In the genomic region with DNA sequence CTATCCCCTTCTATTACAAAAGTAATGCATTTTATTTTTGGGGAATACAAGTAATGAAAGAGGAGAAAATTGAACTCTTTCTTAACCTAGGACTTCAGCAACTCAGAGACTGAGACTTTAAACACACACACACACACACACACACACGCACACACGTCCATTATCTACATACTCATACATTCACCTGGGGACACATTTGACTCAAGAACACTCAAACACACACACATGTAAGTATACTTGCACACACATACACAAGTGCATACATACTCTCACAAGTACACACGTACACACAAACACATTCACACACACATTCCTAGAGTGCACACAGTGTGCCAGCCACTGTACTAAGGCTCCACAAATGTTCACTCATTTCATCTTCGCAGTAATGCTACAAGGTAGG, we compare ENCODE assay signal across 39 cellular contexts. TPM values are rescaled to one million over a fixed set of nuclear protein-coding genes. Genes with fewer than 3 reads are reported as not detected.
"Had no signal": no experiment of that assay in that cellular context is flagged by ENCODE, and none has a peak within 500 bp of the region (broad histone marks: within the 10 kb centered on the region; RNA-seq: fewer than 3 reads in every experiment).

No MANE protein-coding gene starts in this region.

- H3K9me3 Mint-ChIP-seq: activated B cell treated with CpG ODN at 0.5 μM for 24 hours; activated CD4-positive, alpha-beta memory T cell treated with anti-CD3 and anti-CD28 coated beads for 36 hours; activated CD4-positive, alpha-beta T cell treated with anti-CD3 and anti-CD28 coated beads, Interleukin-2, amount 10 ng/mL, durations not matched to agents 24 days and 14 days; activated CD8-positive, alpha-beta T cell treated with anti-CD3 and anti-CD28 coated beads for 36 hours; activated naive CD4-positive, alpha-beta T cell treated with anti-CD3 and anti-CD28 coated beads, Interleukin-2, amount 10 ng/mL, durations not matched to agents 7 days and 5 days; activated naive CD4-positive, alpha-beta T cell treated with anti-CD3 and anti-CD28 coated beads, Interleukin-2, amount 50 U/mL, for 24 hours; activated T-cell treated with anti-CD3 and anti-CD28 coated beads, Interleukin-2, amount 50 U/mL, for 4 hours; activated T-cell treated with anti-CD3 and anti-CD28 coated beads, Interleukin-2, amount 50 U/mL, for 72 hours; activated T-helper 1 cell treated with anti-CD3 and anti-CD28 coated beads, Interleukin-12 subunit alpha, Interleukin-12 subunit beta, Interleukin-2, Interleukin-4 antibody, amounts not matched to agents 30 ng/mL and 10 ng/mL and 1 ng/mL, durations not matched to agents 14 hours and 24 hours and 36 hours; activated T-helper 17 cell treated with anti-CD3 and anti-CD28 coated beads, Interleukin-2, amount 50 U/mL, for 72 hours; brain; central memory CD8-positive, alpha-beta T cell; T-helper 1 cell treated with Interleukin-12 subunit alpha and Interleukin-12 subunit beta and Interleukin-4 antibody, amounts not matched to agents 30 μg/mL and 1 μg/mL, for 36 hours; T-helper 2 cell treated with Interferon-gamma antibody and Interleukin-4, amounts not matched to agents 5 μg/mL and 100 μg/mL, for 36 hours had no signal

- ATAC-seq: activated CD8-positive, alpha-beta T cell treated with anti-CD3 and anti-CD28 coated beads for 36 hours; activated T-cell treated with anti-CD3 and anti-CD28 coated beads, Interleukin-2, amount 50 U/mL, for 4 hours; activated T-cell treated with anti-CD3 and anti-CD28 coated beads, Interleukin-2, amount 50 U/mL, for 72 hours; activated T-helper 17 cell treated with anti-CD3 and anti-CD28 coated beads, Interleukin-2, amount 50 U/mL, for 72 hours had no signal

- H3K9me3 ChIP-seq: ascending aorta had no signal

- H3K4me1 ChIP-seq: ascending aorta had no signal

- DNase-seq: activated B cell treated with CpG ODN at 0.5 μM for 24 hours; activated CD4-positive, alpha-beta memory T cell treated with anti-CD3 and anti-CD28 coated beads for 36 hours; activated CD4-positive, alpha-beta T cell treated with anti-CD3 and anti-CD28 coated beads for 4 hours; activated CD4-positive, alpha-beta T cell treated with anti-CD3 and anti-CD28 coated beads, Interleukin-2, amount 10 ng/mL, durations not matched to agents 24 days and 14 days; activated CD4-positive, alpha-beta T cell treated with anti-CD3 and anti-CD28 coated beads, Interleukin-2, amount 50 U/mL, for 1 hour; activated CD4-positive, alpha-beta T cell treated with anti-CD3 and anti-CD28 coated beads, Interleukin-2, amount 50 U/mL, for 4 hours; activated CD4-positive, CD25-positive, alpha-beta regulatory T cell treated with anti-CD3 and anti-CD28 coated beads, Interleukin-2, amount 50 U/mL, for 72 hours; activated CD8-positive, alpha-beta memory T cell treated with anti-CD3 and anti-CD28 coated beads, Interleukin-2, amount 50 U/mL, for 4 hours; activated CD8-positive, alpha-beta T cell treated with anti-CD3 and anti-CD28 coated beads for 36 hours; activated effector memory CD4-positive, alpha-beta T cell treated with anti-CD3 and anti-CD28 coated beads, Interleukin-2, amount 50 U/mL, for 16 hours; activated gamma-delta T cell treated with Interleukin-2 at 50 U/mL for 16 hours; activated naive CD4-positive, alpha-beta T cell treated with anti-CD3 and anti-CD28 coated beads, Interleukin-2, amount 10 ng/mL, durations not matched to agents 7 days and 5 days; activated naive CD4-positive, alpha-beta T cell treated with Interleukin-2 at 50 U/mL for 16 hours; activated T-cell treated with anti-CD3 and anti-CD28 coated beads for 4 hours; activated T-cell treated with anti-CD3 and anti-CD28 coated beads, Interleukin-2, amount 50 U/mL, for 1 hour; activated T-cell treated with anti-CD3 and anti-CD28 coated beads, Interleukin-2, amount 50 U/mL, for 4 hours; activated T-cell treated with anti-CD3 and anti-CD28 coated beads, Interleukin-2, amount 50 U/mL, for 72 hours; amygdala; anterior cingulate cortex; caudate nucleus; cerebellar nuclear complex; T-helper 1 cell; T-helper 2 cell; T-helper 9 cell had no signal

- H3K36me3 Mint-ChIP-seq: activated CD4-positive, alpha-beta memory T cell treated with anti-CD3 and anti-CD28 coated beads for 36 hours; activated naive CD4-positive, alpha-beta T cell treated with anti-CD3 and anti-CD28 coated beads, Interleukin-2, amount 10 ng/mL, durations not matched to agents 7 days and 5 days; activated naive CD4-positive, alpha-beta T cell treated with anti-CD3 and anti-CD28 coated beads, Interleukin-2, amount 50 U/mL, for 24 hours; activated naive CD8-positive, alpha-beta T cell; brain had no signal

- H3K4me3 Mint-ChIP-seq: activated B cell treated with CpG ODN at 0.5 μM for 24 hours; activated CD4-positive, alpha-beta memory T cell treated with anti-CD3 and anti-CD28 coated beads for 36 hours; activated CD4-positive, alpha-beta T cell treated with anti-CD3 and anti-CD28 coated beads, Interleukin-2, amount 10 ng/mL, durations not matched to agents 24 days and 14 days; activated CD8-positive, alpha-beta T cell treated with anti-CD3 and anti-CD28 coated beads for 36 hours; activated naive CD4-positive, alpha-beta T cell treated with anti-CD3 and anti-CD28 coated beads, Interleukin-2, amount 10 ng/mL, durations not matched to agents 7 days and 5 days; activated naive CD4-positive, alpha-beta T cell treated with anti-CD3 and anti-CD28 coated beads, Interleukin-2, amount 50 U/mL, for 24 hours; activated naive CD8-positive, alpha-beta T cell; activated T-cell treated with anti-CD3 and anti-CD28 coated beads, Interleukin-2, amount 50 U/mL, for 4 hours; activated T-cell treated with anti-CD3 and anti-CD28 coated beads, Interleukin-2, amount 50 U/mL, for 72 hours; activated T-helper 1 cell treated with anti-CD3 and anti-CD28 coated beads, Interleukin-12 subunit alpha, Interleukin-12 subunit beta, Interleukin-2, Interleukin-4 antibody, amounts not matched to agents 30 ng/mL and 10 ng/mL and 1 ng/mL, durations not matched to agents 14 hours and 24 hours and 36 hours; activated T-helper 17 cell treated with anti-CD3 and anti-CD28 coated beads, Interleukin-2, amount 50 U/mL, for 72 hours; brain; central memory CD8-positive, alpha-beta T cell; T-helper 1 cell treated with Interleukin-12 subunit alpha and Interleukin-12 subunit beta and Interleukin-4 antibody, amounts not matched to agents 30 μg/mL and 1 μg/mL, for 36 hours; T-helper 2 cell treated with Interferon-gamma antibody and Interleukin-4, amounts not matched to agents 5 μg/mL and 100 μg/mL, for 36 hours had no signal

- H3K27me3 Mint-ChIP-seq: activated naive CD4-positive, alpha-beta T cell treated with anti-CD3 and anti-CD28 coated beads, Interleukin-2, amount 50 U/mL, for 24 hours had no signal

- H3K27ac ChIP-seq: ascending aorta, cardiac muscle cell, VCaP had no signal

- H3K4me1 Mint-ChIP-seq: activated B cell treated with CpG ODN at 0.5 μM for 24 hours; activated CD4-positive, alpha-beta T cell treated with anti-CD3 and anti-CD28 coated beads, Interleukin-2, amount 10 ng/mL, durations not matched to agents 24 days and 14 days; activated naive CD4-positive, alpha-beta T cell treated with anti-CD3 and anti-CD28 coated beads, Interleukin-2, amount 10 ng/mL, durations not matched to agents 7 days and 5 days; activated naive CD4-positive, alpha-beta T cell treated with anti-CD3 and anti-CD28 coated beads, Interleukin-2, amount 50 U/mL, for 24 hours; activated T-helper 17 cell treated with anti-CD3 and anti-CD28 coated beads, Interleukin-2, amount 50 U/mL, for 72 hours; brain; central memory CD8-positive, alpha-beta T cell had no signal

- H3K27me3 ChIP-seq: ascending aorta, cardiac muscle cell had no signal

- H3K4me3 ChIP-seq: ascending aorta, cardiac muscle cell had no signal

- FAIRE-seq: bronchial epithelial cell, TTC549 had no signal

- H3K36me3 ChIP-seq: ascending aorta, cardiac muscle cell had no signal

- H3K27ac Mint-ChIP-seq: activated B cell treated with CpG ODN at 0.5 μM for 24 hours; activated CD4-positive, alpha-beta memory T cell treated with anti-CD3 and anti-CD28 coated beads for 36 hours; activated CD4-positive, alpha-beta T cell treated with anti-CD3 and anti-CD28 coated beads, Interleukin-2, amount 10 ng/mL, durations not matched to agents 24 days and 14 days; activated CD8-positive, alpha-beta T cell treated with anti-CD3 and anti-CD28 coated beads for 36 hours; activated naive CD4-positive, alpha-beta T cell treated with anti-CD3 and anti-CD28 coated beads, Interleukin-2, amount 10 ng/mL, durations not matched to agents 7 days and 5 days; activated naive CD4-positive, alpha-beta T cell treated with anti-CD3 and anti-CD28 coated beads, Interleukin-2, amount 50 U/mL, for 24 hours; activated naive CD8-positive, alpha-beta T cell; activated T-cell treated with anti-CD3 and anti-CD28 coated beads, Interleukin-2, amount 50 U/mL, for 72 hours; activated T-helper 1 cell treated with anti-CD3 and anti-CD28 coated beads, Interleukin-12 subunit alpha, Interleukin-12 subunit beta, Interleukin-2, Interleukin-4 antibody, amounts not matched to agents 30 ng/mL and 10 ng/mL and 1 ng/mL, durations not matched to agents 14 hours and 24 hours and 36 hours; activated T-helper 17 cell treated with anti-CD3 and anti-CD28 coated beads, Interleukin-2, amount 50 U/mL, for 72 hours; brain; T-helper 1 cell treated with Interleukin-12 subunit alpha and Interleukin-12 subunit beta and Interleukin-4 antibody, amounts not matched to agents 30 μg/mL and 1 μg/mL, for 36 hours; T-helper 2 cell treated with Interferon-gamma antibody and Interleukin-4, amounts not matched to agents 5 μg/mL and 100 μg/mL, for 36 hours had no signal

RNA-seq across cellular contexts. Expression of a gene that starts 2.1 kb away (rescaled TPM):
- total RNA-seq: activated B cell treated with CpG ODN at 0.5 μM for 24 hours; activated CD4-positive, alpha-beta memory T cell treated with anti-CD3 and anti-CD28 coated beads for 36 hours; activated CD4-positive, alpha-beta T cell treated with anti-CD3 and anti-CD28 coated beads, Interleukin-2, amount 10 ng/mL, durations not matched to agents 24 days and 14 days; activated CD8-positive, alpha-beta memory T cell treated with anti-CD3 and anti-CD28 coated beads for 36 hours; activated CD8-positive, alpha-beta T cell treated with anti-CD3 and anti-CD28 coated beads for 36 hours; activated T-cell treated with anti-CD3 and anti-CD28 coated beads, Interleukin-2, amount 50 U/mL, for 4 hours; activated T-cell treated with anti-CD3 and anti-CD28 coated beads, Interleukin-2, amount 50 U/mL, for 72 hours; activated T-helper 1 cell treated with anti-CD3 and anti-CD28 coated beads, Interleukin-12 subunit alpha, Interleukin-12 subunit beta, Interleukin-2, Interleukin-4 antibody, amounts not matched to agents 30 ng/mL and 10 ng/mL and 1 ng/mL, durations not matched to agents 14 hours and 24 hours and 36 hours; activated T-helper 17 cell treated with anti-CD3 and anti-CD28 coated beads, Interleukin-2, amount 50 U/mL, for 72 hours; ascending aorta; bronchial epithelial cell; cardiac muscle cell had no signal
- polyA plus RNA-seq: adipose tissue, cardiac muscle cell had no signal

RNA-seq across cellular contexts. Expression of a gene that starts 20.8 kb away (rescaled TPM):
- total RNA-seq: activated B cell treated with CpG ODN at 0.5 μM for 24 hours; activated CD4-positive, alpha-beta memory T cell treated with anti-CD3 and anti-CD28 coated beads for 36 hours; activated CD4-positive, alpha-beta T cell treated with anti-CD3 and anti-CD28 coated beads, Interleukin-2, amount 10 ng/mL, durations not matched to agents 24 days and 14 days; activated CD8-positive, alpha-beta memory T cell treated with anti-CD3 and anti-CD28 coated beads for 36 hours; activated CD8-positive, alpha-beta T cell treated with anti-CD3 and anti-CD28 coated beads for 36 hours; activated T-cell treated with anti-CD3 and anti-CD28 coated beads, Interleukin-2, amount 50 U/mL, for 72 hours; activated T-helper 1 cell treated with anti-CD3 and anti-CD28 coated beads, Interleukin-12 subunit alpha, Interleukin-12 subunit beta, Interleukin-2, Interleukin-4 antibody, amounts not matched to agents 30 ng/mL and 10 ng/mL and 1 ng/mL, durations not matched to agents 14 hours and 24 hours and 36 hours; activated T-helper 17 cell treated with anti-CD3 and anti-CD28 coated beads, Interleukin-2, amount 50 U/mL, for 72 hours; ascending aorta; bronchial epithelial cell had no signal
- polyA plus RNA-seq: cardiac muscle cell had no signal
